ENCODE assay signal across 19 cellular contexts in genomic region chr10:4693967-4694366, GRCh38.
"Had no signal": no experiment of that assay in that cellular context is flagged by ENCODE, and none has a peak within 500 bp of the region (broad histone marks: within the 10 kb centered on the region; RNA-seq: fewer than 3 reads in every experiment).

No MANE protein-coding gene starts in this region.

- H3K4me3 Mint-ChIP-seq: naive thymus-derived CD8-positive, alpha-beta T cell had no signal

- H3K27ac ChIP-seq: colonic mucosa, heart right ventricle, neutrophil, right atrium auricular region, sigmoid colon, skin epidermis, stomach, thoracic aorta, transverse colon had no signal

- H3K27ac Mint-ChIP-seq: naive thymus-derived CD8-positive, alpha-beta T cell had no signal

- DNase-seq: colonic mucosa; dermis blood vessel endothelial cell; heart right ventricle; kidney; left cardiac atrium; left ventricle myocardium superior; naive thymus-derived CD8-positive, alpha-beta T cell; sigmoid colon; stimulated activated CD4-positive, alpha-beta T cell treated with anti-CD3 and anti-CD28 coated beads, Interleukin-12 subunit alpha, Interleukin-12 subunit beta, amount 100 ng/mL, for 4 hours; stimulated activated naive CD4-positive, alpha-beta T cell; stomach; substantia nigra; transverse colon had no signal

- H3K27me3 ChIP-seq: colonic mucosa, heart right ventricle, neutrophil, right atrium auricular region, sigmoid colon, stomach, transverse colon had no signal

- ATAC-seq: heart right ventricle; left cardiac atrium; left ventricle myocardium superior; naive thymus-derived CD8-positive, alpha-beta T cell had no signal

- H3K9me3 ChIP-seq: colonic mucosa, heart right ventricle, neutrophil, right atrium auricular region, sigmoid colon, stomach, thoracic aorta, transverse colon had no signal

- FAIRE-seq: frontal cortex, kidney had no signal

- H3K4me3 ChIP-seq: colonic mucosa, heart right ventricle, lung, right atrium auricular region, sigmoid colon, skin epidermis, stomach, thoracic aorta, transverse colon had no signal

- H3K36me3 ChIP-seq: colonic mucosa, heart right ventricle, neutrophil, right atrium auricular region, sigmoid colon, stomach, thoracic aorta, transverse colon had no signal

- H3K36me3 Mint-ChIP-seq: naive thymus-derived CD8-positive, alpha-beta T cell had no signal

- H3K4me1 ChIP-seq: colonic mucosa, right atrium auricular region, stomach, transverse colon had no signal
